Comparison of ENCODE assay signal across 14 cellular contexts in genomic region chr2:45885111-45885685, GRCh38.
DNase-seq lines count a peak whose midpoint lies in the region; ATAC-seq and TF ChIP-seq lines count a peak whose summit lies in the region.
"Had no signal": no experiment of that assay in that cellular context is flagged by ENCODE, and none has a peak within 500 bp of the region (broad histone marks: within the 10 kb centered on the region; RNA-seq: fewer than 3 reads in every experiment).

No MANE protein-coding gene starts in this region.

- CTCF ChIA-PET in activated naive CD4-positive, alpha-beta T cell treated with anti-CD3 and anti-CD28 coated beads for 36 hours (lab: Charles Lee), result interaction anchor here (1.0 kb wide), 1 partner anchor 16 kb away, joined by 3 read pairs; no protein-coding TSS in a partner anchor

- H3K9me3 Mint-ChIP-seq in activated naive CD4-positive, alpha-beta T cell treated with anti-CD3 and anti-CD28 coated beads for 36 hours, result no peaks in the 10 kb centered on the region
- H3K9me3 Mint-ChIP-seq: activated CD4-positive, alpha-beta memory T cell treated with anti-CD3 and anti-CD28 coated beads for 36 hours; activated naive CD8-positive, alpha-beta T cell treated with anti-CD3 and anti-CD28 coated beads for 36 hours had no signal

- no peaks in the 10 kb centered on the region for H3K36me3 Mint-ChIP-seq in activated naive CD4-positive, alpha-beta T cell treated with anti-CD3 and anti-CD28 coated beads for 36 hours (ENCODE audit: low read depth)
- H3K36me3 Mint-ChIP-seq: activated naive CD8-positive, alpha-beta T cell treated with anti-CD3 and anti-CD28 coated beads for 36 hours had no signal

- H3K4me3 ChIP-seq in adrenal gland (no peak overlapping the region), right cardiac atrium (ENCODE audit: low read length) (no peak overlapping the region), suprapubic skin (no peak overlapping the region)
- H3K4me3 ChIP-seq: SK-N-MC, thoracic aorta had no signal

- WGBS in adrenal gland, 4 donors, result 20 to 29% (median 25%) methylated on average over 3 of the region's 3 CpGs
- 10% methylated on average over 3 of the region's 3 CpGs for WGBS in right cardiac atrium
- 28% methylated on average over 3 of the region's 3 CpGs for WGBS in suprapubic skin

- TF ChIP-seq CTCF in adrenal gland (IDR thresholded peaks at IDR 0.05) (no peak), suprapubic skin (IDR thresholded peaks at IDR 0.05) (no peak)

- H3K27me3 Mint-ChIP-seq in activated naive CD4-positive, alpha-beta T cell treated with anti-CD3 and anti-CD28 coated beads for 36 hours (ENCODE audit: low read depth), result no peaks in the 10 kb centered on the region
- H3K27me3 Mint-ChIP-seq: activated CD4-positive, alpha-beta memory T cell treated with anti-CD3 and anti-CD28 coated beads for 36 hours; activated naive CD8-positive, alpha-beta T cell treated with anti-CD3 and anti-CD28 coated beads for 36 hours had no signal

- no peak for TF ChIP-seq EP300 in suprapubic skin (IDR thresholded peaks at IDR 0.05)

- ATAC-seq in right cardiac atrium, result peak; percentile 75 to 82

- H3K27ac Mint-ChIP-seq in activated naive CD4-positive, alpha-beta T cell treated with anti-CD3 and anti-CD28 coated beads for 36 hours, result no peak overlapping the region
- H3K27ac Mint-ChIP-seq: activated CD4-positive, alpha-beta memory T cell treated with anti-CD3 and anti-CD28 coated beads for 36 hours; activated naive CD8-positive, alpha-beta T cell treated with anti-CD3 and anti-CD28 coated beads for 36 hours had no signal

- intact Hi-C loops in adrenal gland (cut with DNase I), result no loop called here
- intact Hi-C loops in right cardiac atrium (cut with DNase I), result loop anchor here in 1 of 4 donors (10.0 kb wide), 1 partner anchor 50 kb away; no protein-coding TSS in a partner anchor
- intact Hi-C loops in activated naive CD4-positive, alpha-beta T cell treated with anti-CD3 and anti-CD28 coated beads for 36 hours (cut with micrococcal nuclease), result no loop called here

- no peaks in the 10 kb centered on the region for H3K36me3 ChIP-seq in adrenal gland (replicated peaks in 1 of 2)
- H3K36me3 ChIP-seq in suprapubic skin, result no peaks in the 10 kb centered on the region
- H3K36me3 ChIP-seq: thoracic aorta had no signal

- H3K4me1 ChIP-seq in adrenal gland (replicated peaks in 1 of 2), result peaks cover 15 to 63% of the 10 kb centered on the region in 2 donors
- H3K4me1 ChIP-seq in right cardiac atrium (ENCODE audit: control insufficient read depth, insufficient read depth, low read length), result peaks cover 37% of the 10 kb centered on the region
- H3K4me1 ChIP-seq in suprapubic skin, result peaks cover 76% of the 10 kb centered on the region

- H3K9me3 ChIP-seq in adrenal gland (replicated peaks in 1 of 3) (no peaks in the 10 kb centered on the region), right cardiac atrium (ENCODE audit: control insufficient read depth, low read length) (no peaks in the 10 kb centered on the region), suprapubic skin (no peaks in the 10 kb centered on the region)
- H3K9me3 ChIP-seq: thoracic aorta had no signal

- no peak overlapping the region for H3K4me3 Mint-ChIP-seq in activated naive CD4-positive, alpha-beta T cell treated with anti-CD3 and anti-CD28 coated beads for 36 hours
- H3K4me3 Mint-ChIP-seq: activated CD4-positive, alpha-beta memory T cell treated with anti-CD3 and anti-CD28 coated beads for 36 hours; activated naive CD8-positive, alpha-beta T cell treated with anti-CD3 and anti-CD28 coated beads for 36 hours had no signal

- H3K27ac ChIP-seq in adrenal gland (peak overlapping the region; percentile 46 to 59 (median 53)), right cardiac atrium (ENCODE audit: low read length) (peak overlapping the region; percentile 79), suprapubic skin (peak overlapping the region; percentile 43)
- H3K27ac ChIP-seq: SK-N-MC, thoracic aorta had no signal

- peaks cover 17% of the 10 kb centered on the region for H3K4me1 Mint-ChIP-seq in activated naive CD4-positive, alpha-beta T cell treated with anti-CD3 and anti-CD28 coated beads for 36 hours (ENCODE audit: low read depth)

- peak in 1 of 2 donors; percentile 26 for TF ChIP-seq POLR2A in adrenal gland (IDR thresholded peaks at IDR 0.05)
- no peak for TF ChIP-seq POLR2A in suprapubic skin (IDR thresholded peaks at IDR 0.05)

- H3K27me3 ChIP-seq in adrenal gland (no peaks in the 10 kb centered on the region), right cardiac atrium (ENCODE audit: control insufficient read depth, insufficient read depth) (no peaks in the 10 kb centered on the region), suprapubic skin (no peaks in the 10 kb centered on the region)

- DNase-seq in DMS79 treated with DMSO at 0.1 percent for 48 hours (lab: John Stamatoyannopoulos, UW) (peak; percentile 14), DMS79 (lab: John Stamatoyannopoulos, UW) (no peak), adrenal gland (peak in 1 of 7 donors; percentile 20), right cardiac atrium (no peak), suprapubic skin (ENCODE audit: low spot score in 2 of 2) (no peak), 8988T (no peak), MV-4-11 (lab: John Stamatoyannopoulos, UW) (no peak)
- no peak for DNase-seq in activated naive CD4-positive, alpha-beta T cell treated with anti-CD3 and anti-CD28 coated beads for 36 hours
- DNase-seq: activated CD4-positive, alpha-beta memory T cell treated with anti-CD3 and anti-CD28 coated beads for 36 hours; activated naive CD8-positive, alpha-beta T cell treated with anti-CD3 and anti-CD28 coated beads for 36 hours; IMR-90; stimulated activated CD4-positive, alpha-beta T cell treated with anti-CD3 and anti-CD28 coated beads, Interleukin-2, amount 100 ng/mL, for 48 hours had no signal
